Comparison of ENCODE assay signal across 1 cellular context in the genomic region with DNA sequence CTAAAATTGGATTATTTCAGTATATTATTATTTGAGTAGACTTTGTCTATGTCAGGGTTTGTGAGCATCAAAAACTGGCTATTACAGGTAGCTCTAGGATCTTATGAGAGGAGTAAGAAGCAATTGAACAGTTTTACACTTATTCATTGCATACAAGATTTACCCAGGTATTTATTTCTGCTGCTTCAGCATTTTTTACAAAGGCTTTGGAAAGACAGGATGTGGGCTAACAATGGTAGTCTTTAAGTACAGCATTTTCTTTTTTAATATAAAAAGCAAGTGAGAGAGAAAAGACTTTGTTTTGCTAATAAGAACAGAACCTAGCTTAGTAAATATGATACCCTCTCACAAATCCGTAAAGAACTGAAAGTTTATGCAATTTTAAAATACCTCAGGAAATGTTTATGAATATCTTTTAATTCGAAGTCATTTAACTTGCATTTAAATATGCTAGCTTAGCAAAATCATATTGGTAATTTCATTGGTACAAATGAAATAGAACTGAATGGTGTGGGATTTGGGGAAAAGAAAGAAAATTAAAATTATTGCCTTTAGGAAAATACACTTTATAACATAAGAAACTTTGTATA.
A peak's percentile ranks its signal among the peaks of the same experiment; 100 is the strongest.
TF ChIP-seq lines count a peak whose summit lies in the region.

No MANE protein-coding gene starts in this region.

TF ChIP-seq in A549, 52 proteins besides CTCF, POLR2A, EP300 and RAD21:
- TF ChIP-seq MAFK (IDR thresholded peaks at IDR 0.05; ENCODE audit: partially characterized antibody) (peak; percentile 90), KDM1A (IDR thresholded peaks at IDR 0.05; ENCODE audit: low read depth) (no peak)
